Comparison of ENCODE assay signal across 1 cellular context in genomic region chr20:38084425-38084951, GRCh38.
TF ChIP-seq lines count a peak whose summit lies in the region.

No MANE protein-coding gene starts in this region.

TF ChIP-seq in K562, 482 proteins besides CTCF, POLR2A, EP300 and RAD21 (continued from another document and continues in another):
- TF ChIP-seq RBFOX2 (IDR thresholded peaks at IDR 0.05; ENCODE audit: low read depth, low read length) (no peak), NFIC (IDR thresholded peaks at IDR 0.05) (peak; percentile 75), GMEB1 (CRISPR knock-in tag; IDR thresholded peaks at IDR 0.05) (no peak), ZNF41 (CRISPR knock-in tag; conservative IDR thresholded peaks at IDR 0.05) (no peak), NR2C1 (IDR thresholded peaks at IDR 0.05) (no peak), NR2C1 (tag; IDR thresholded peaks at IDR 0.05) (0 out of 2 replicates have a peak, but pooled peaks have one; percentile 22), ZNF780A (CRISPR knock-in tag; IDR thresholded peaks at IDR 0.05) (no peak), ZNF766 (CRISPR knock-in tag; conservative IDR thresholded peaks at IDR 0.05) (peak; percentile 85), ARNT (IDR thresholded peaks at IDR 0.05) (no peak), ZNF23 (CRISPR knock-in tag; IDR thresholded peaks at IDR 0.05) (no peak), TAL1 (IDR thresholded peaks at IDR 0.05) (peak; percentile 85), TAF1 (IDR thresholded peaks at IDR 0.05; ENCODE audit: control insufficient read depth, extremely low read depth, insufficient read depth, low read length, severe bottlenecking) (no peak), JUND (IDR thresholded peaks at IDR 0.05; ENCODE audit: borderline replicate concordance, low read depth, low read length) (no peak), JUND (tag; IDR thresholded peaks at IDR 0.05; ENCODE audit: borderline replicate concordance, low read depth, low read length) (peak; percentile 25; the same call in 1 of the 3 replicates), SMAD3 (CRISPR knock-in tag; conservative IDR thresholded peaks at IDR 0.05) (no peak), ZFP91 (CRISPR knock-in tag; IDR thresholded peaks at IDR 0.05) (no peak), ETV1 (tag; conservative IDR thresholded peaks at IDR 0.05; ENCODE audit: low read depth) (peak; percentile 57), CREBBP (IDR thresholded peaks at IDR 0.05; ENCODE audit: low read depth, low read length) (no peak), SMARCB1 (IDR thresholded peaks at IDR 0.05; ENCODE audit: insufficient read length, low read depth) (no peak), NFIX (CRISPR knock-in tag; IDR thresholded peaks at IDR 0.05; ENCODE audit: low read depth) (no peak), CHCHD3 (CRISPR knock-in tag; IDR thresholded peaks at IDR 0.05) (no peak), MNT (conservative IDR thresholded peaks at IDR 0.05) (0 out of 4 replicates have a peak, but pooled peaks of 1 of the 2 experiments have one; percentile 23), CCNT2 (IDR thresholded peaks at IDR 0.05; ENCODE audit: borderline replicate concordance, extremely low read depth, insufficient read length, low read depth, low read length) (no peak), TCF3 (CRISPR knock-in tag; IDR thresholded peaks at IDR 0.05) (peak; percentile 89), CEBPG (CRISPR knock-in tag; IDR thresholded peaks at IDR 0.05) (no peak), CEBPG (tag; conservative IDR thresholded peaks at IDR 0.05 in 1 of 2, IDR thresholded peaks at IDR 0.05 in 1 of 2) (0 out of 4 replicates have a peak, but pooled peaks of 1 of the 2 experiments have one; percentile 25), HINFP (tag; conservative IDR thresholded peaks at IDR 0.05; ENCODE audit: low read depth) (no peak), TEAD4 (IDR thresholded peaks at IDR 0.05; ENCODE audit: low read length) (peak; percentile 83), TEAD4 (CRISPR knock-in tag; IDR thresholded peaks at IDR 0.05; ENCODE audit: borderline replicate concordance) (no peak), STAT5A (IDR thresholded peaks at IDR 0.05; ENCODE audit: borderline replicate concordance, low read length) (peak; percentile 38; the same call in 1 of the 2 replicates), NR1H2 (CRISPR knock-in tag; IDR thresholded peaks at IDR 0.05) (no peak), HMG20A (CRISPR knock-in tag; conservative IDR thresholded peaks at IDR 0.05) (no peak), ZNF644 (tag; IDR thresholded peaks at IDR 0.05; ENCODE audit: low read depth) (no peak; the same call in 1 of the 2 replicates), ZFPM2 (CRISPR knock-in tag; IDR thresholded peaks at IDR 0.05) (no peak), NRF1 (conservative IDR thresholded peaks at IDR 0.05 in 1 of 2, IDR thresholded peaks at IDR 0.05 in 1 of 2) (0 out of 4 replicates have a peak, but pooled peaks of 1 of the 2 experiments have one; percentile 26), EZH2 (IDR thresholded peaks at IDR 0.05; ENCODE audit: borderline replicate concordance, low read depth, low read length) (no peak), RUNX1 (IDR thresholded peaks at IDR 0.05; ENCODE audit: low read depth) (no peak), ATF3 (IDR thresholded peaks at IDR 0.05) (0 out of 2 replicates have a peak, but pooled peaks have one; percentile 12), ATF3 (CRISPR knock-in tag; conservative IDR thresholded peaks at IDR 0.05) (no peak), NUFIP1 (IDR thresholded peaks at IDR 0.05; ENCODE audit: partially characterized antibody) (no peak), ZNF224 (CRISPR knock-in tag; IDR thresholded peaks at IDR 0.05) (no peak), ELK3 (CRISPR knock-in tag; IDR thresholded peaks at IDR 0.05) (no peak), FUS (optimal IDR thresholded peaks at IDR 0.05; ENCODE audit: low read depth, low read length) (no peak), PML (IDR thresholded peaks at IDR 0.05; ENCODE audit: low read length) (peak; percentile 21; the same call in 1 of the 2 replicates), RBM17 (IDR thresholded peaks at IDR 0.05; ENCODE audit: borderline replicate concordance, low read depth, low read length) (no peak), PBX2 (CRISPR knock-in tag; IDR thresholded peaks at IDR 0.05; ENCODE audit: low read depth) (no peak), PBX2 (tag; conservative IDR thresholded peaks at IDR 0.05; ENCODE audit: low read depth) (peak; percentile 81), ZBTB12 (CRISPR knock-in tag; IDR thresholded peaks at IDR 0.05) (no peak), MEIS2 (IDR thresholded peaks at IDR 0.05; ENCODE audit: partially characterized antibody) (peak; percentile 87), ZNF253 (CRISPR knock-in tag; conservative IDR thresholded peaks at IDR 0.05) (no peak), ID3 (CRISPR knock-in tag; IDR thresholded peaks at IDR 0.05) (no peak), ID3 (tag; IDR thresholded peaks at IDR 0.05) (0 out of 2 replicates have a peak, but pooled peaks have one; percentile 15)
